Comparison of ENCODE assay signal across 11 cellular contexts in the genomic region with DNA sequence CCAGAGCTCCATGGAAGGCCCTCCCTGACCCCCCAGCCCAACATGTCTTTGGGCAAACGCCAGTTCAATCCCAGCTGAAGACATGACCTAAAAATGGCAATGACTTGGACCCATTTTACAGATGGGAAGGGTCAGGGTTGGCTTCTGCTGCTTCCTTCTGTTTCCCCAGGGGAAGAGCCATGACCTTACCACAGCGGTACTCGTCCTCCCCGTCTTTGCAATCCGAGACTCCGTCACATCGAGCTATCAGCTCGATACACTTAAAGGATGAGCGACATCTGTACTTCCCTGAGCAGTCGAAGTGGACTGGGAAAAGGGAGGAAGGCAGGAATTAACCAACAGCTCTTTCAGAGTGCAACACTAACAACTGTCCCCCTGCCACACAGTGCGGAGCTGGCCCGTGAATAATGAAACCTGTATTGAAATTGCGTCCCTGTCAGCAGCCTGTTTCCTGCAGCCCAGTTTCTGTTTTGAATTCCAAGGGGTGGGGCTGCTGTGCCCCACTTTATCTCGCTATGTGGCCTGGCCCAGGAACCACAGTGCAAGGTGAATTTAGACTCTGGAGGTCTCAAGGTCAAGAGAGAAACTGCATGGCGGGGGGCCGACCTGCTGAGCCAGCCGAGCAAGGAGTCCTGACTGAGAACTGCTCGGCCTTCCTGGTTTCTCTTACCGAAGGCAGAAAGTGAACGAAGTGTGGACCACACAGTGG. TPM values are rescaled to one million over a fixed set of nuclear protein-coding genes. Genes with fewer than 3 reads are reported as not detected.
DNase-seq lines count a peak whose midpoint lies in the region; ATAC-seq and TF ChIP-seq lines count a peak whose summit lies in the region.
"Had no signal": no experiment of that assay in that cellular context is flagged by ENCODE, and none has a peak within 500 bp of the region (broad histone marks: within the 10 kb centered on the region; RNA-seq: fewer than 3 reads in every experiment).

No MANE protein-coding gene starts in this region.

- no peak for DNase-seq in activated T-cell treated with anti-CD3 and anti-CD28 coated beads, Interleukin-2, amount 50 U/mL, for 4 hours
- no peak for DNase-seq in activated T-cell treated with anti-CD3 and anti-CD28 coated beads for 4 hours
- DNase-seq in Peyer's patch, result peak in 1 of 3 donors; percentile 59
- peak; percentile 49 for DNase-seq in iPS-NIHi11 (ENCODE audit: low spot score)
- DNase-seq in spleen, result peak; percentile 50
- no peak for DNase-seq in ovary
- DNase-seq: NCI-H226 had no signal

- TF ChIP-seq CTCF in Peyer's patch (IDR thresholded peaks at IDR 0.05) (no peak), spleen (IDR thresholded peaks at IDR 0.05 in 8 of 11, conservative IDR thresholded peaks at IDR 0.05 in 3 of 11) (no peak), ovary (IDR thresholded peaks at IDR 0.05) (no peak)

- 57 to 72% (median 67%) methylated on average over 20 of the region's 20 CpGs for WGBS in spleen, 5 donors
- 52 to 70% (median 53%) methylated on average over 20 of the region's 20 CpGs for WGBS in ovary, 3 donors

- peak overlapping the region in 2 of 4 donors; percentile 11 to 21 for H3K4me3 ChIP-seq in Peyer's patch
- peak overlapping the region in 2 of 8 donors; percentile 10 to 49 for H3K4me3 ChIP-seq in spleen
- no peak overlapping the region for H3K4me3 ChIP-seq in ovary
- H3K4me3 ChIP-seq: SJCRH30 had no signal

- peaks cover 0 to 16% (median 4%) of the 10 kb centered on the region in 4 donors for H3K4me1 ChIP-seq in Peyer's patch
- peaks cover 0 to 63% (median 17%) of the 10 kb centered on the region in 6 donors for H3K4me1 ChIP-seq in spleen
- no peaks in the 10 kb centered on the region for H3K4me1 ChIP-seq in ovary (ENCODE audit: insufficient read depth)
- H3K4me1 ChIP-seq: SJCRH30 had no signal

- no peaks in the 10 kb centered on the region for H3K9me3 ChIP-seq in Peyer's patch
- peaks cover 0 to 5% (median 0%) of the 10 kb centered on the region in 8 donors for H3K9me3 ChIP-seq in spleen
- no peaks in the 10 kb centered on the region for H3K9me3 ChIP-seq in ovary
- H3K9me3 ChIP-seq: SJCRH30 had no signal

- TF ChIP-seq EP300 in ovary (IDR thresholded peaks at IDR 0.05), result no peak

- H3K4me3 Mint-ChIP-seq in activated T-cell treated with anti-CD3 and anti-CD28 coated beads, Interleukin-2, amount 50 U/mL, for 4 hours, result peak overlapping the region; percentile 27

- peaks cover 3% of the 10 kb centered on the region for H3K27me3 Mint-ChIP-seq in activated T-cell treated with anti-CD3 and anti-CD28 coated beads, Interleukin-2, amount 50 U/mL, for 4 hours (ENCODE audit: low read depth)

- H3K36me3 ChIP-seq in Peyer's patch, result no peaks in the 10 kb centered on the region
- H3K36me3 ChIP-seq in spleen, result no peaks in the 10 kb centered on the region
- H3K36me3 ChIP-seq in ovary, result no peaks in the 10 kb centered on the region
- H3K36me3 ChIP-seq: SJCRH30 had no signal

- H3K27me3 ChIP-seq in Peyer's patch (no peaks in the 10 kb centered on the region), spleen (replicated peaks in 1 of 7) (peaks cover 0 to 5% (median 0%) of the 10 kb centered on the region in 7 donors), ovary (no peaks in the 10 kb centered on the region)
- H3K27me3 ChIP-seq: SJCRH30 had no signal

- peaks cover 1% of the 10 kb centered on the region for H3K36me3 Mint-ChIP-seq in activated T-cell treated with anti-CD3 and anti-CD28 coated beads, Interleukin-2, amount 50 U/mL, for 4 hours (ENCODE audit: insufficient read depth)

- H3K4me1 Mint-ChIP-seq in activated T-cell treated with anti-CD3 and anti-CD28 coated beads, Interleukin-2, amount 50 U/mL, for 4 hours (ENCODE audit: low read depth), result peaks cover 74% of the 10 kb centered on the region

- TF ChIP-seq POLR2A in Peyer's patch (IDR thresholded peaks at IDR 0.05) (no peak), spleen (IDR thresholded peaks at IDR 0.05) (no peak), ovary (IDR thresholded peaks at IDR 0.05) (no peak)

- intact Hi-C loops in spleen (cut with DNase I; ENCODE audit: low total_unique reads) (loop anchor here (10.0 kb wide), 1 partner anchor 56 kb away; no protein-coding TSS in a partner anchor), ovary (cut with DNase I) (no loop called here)

- ATAC-seq in activated T-cell treated with anti-CD3 and anti-CD28 coated beads, Interleukin-2, amount 50 U/mL, for 4 hours, result no peak
- ATAC-seq in HG03025 (IDR thresholded peaks at IDR 0.05; ENCODE audit: low FRiP score, unreplicated experiment) (no peak), GM18870 (IDR thresholded peaks at IDR 0.05; ENCODE audit: unreplicated experiment) (no peak)

- no peaks in the 10 kb centered on the region for H3K9me3 Mint-ChIP-seq in activated T-cell treated with anti-CD3 and anti-CD28 coated beads, Interleukin-2, amount 50 U/mL, for 4 hours

- H3K27ac ChIP-seq in Peyer's patch (peak overlapping the region in 3 of 4 donors; percentile 8 to 51 (median 28)), spleen (peak overlapping the region in 1 of 8 donors; percentile 7), ovary (no peak overlapping the region)
- H3K27ac ChIP-seq: SJCRH30 had no signal

RNA-seq across cellular contexts. Expression of a gene that starts 7.0 kb away (rescaled TPM):
- total RNA-seq in activated T-cell treated with anti-CD3 and anti-CD28 coated beads, Interleukin-2, amount 50 U/mL, for 4 hours, result 1 to 10 TPM; 2.0 to 2.6 (median 2.1) TPM
- total RNA-seq in Peyer's patch (1 to 10 TPM in 1 of 4 donors, under 1 TPM in 1, not detected in 2; 0.54 to 2.5 TPM), spleen (1 to 10 TPM in 2 of 7 donors, under 1 TPM in 4, not detected in 1; 0.51 to 6.0 (median 0.78) TPM), ovary (10 to 100 TPM in 1 of 7 donors, 1 to 10 TPM in 4, not detected in 2; 1.3 to 28.6 (median 3.4) TPM)
- polyA plus RNA-seq in spleen (under 1 TPM; 0.22 to 0.32 (median 0.24) TPM), ovary (under 1 TPM; 0.07 to 0.12 TPM)
- total RNA-seq: SJCRH30 had no signal

RNA-seq across cellular contexts. Expression of a gene that starts 14.8 kb away (rescaled TPM):
- total RNA-seq in activated T-cell treated with anti-CD3 and anti-CD28 coated beads, Interleukin-2, amount 50 U/mL, for 4 hours, result 10 to 100 TPM in 2 of 3 donors, 1 to 10 TPM in 1; 8.8 to 13.7 (median 11.3) TPM
- total RNA-seq in Peyer's patch (10 to 100 TPM in 1 of 4 donors, 1 to 10 TPM in 3; 3.9 to 14.0 (median 5.3) TPM), spleen (10 to 100 TPM in 5 of 7 donors, 1 to 10 TPM in 2; 7.2 to 16.3 (median 11.4) TPM), ovary (under 1 TPM in 5 of 7 donors, not detected in 2; 0.15 to 0.54 (median 0.24) TPM)
- polyA plus RNA-seq in spleen (1 to 10 TPM; 2.6 to 4.2 (median 3.3) TPM), ovary (under 1 TPM; 0.19 to 0.85 TPM)
- total RNA-seq: SJCRH30 had no signal

RNA-seq across cellular contexts. Expression of a gene that starts 22.6 kb away (rescaled TPM):
- total RNA-seq in activated T-cell treated with anti-CD3 and anti-CD28 coated beads, Interleukin-2, amount 50 U/mL, for 4 hours, result under 1 TPM in 1 of 3 donors, not detected in 2; 0.82 TPM
- total RNA-seq in Peyer's patch, result 100 to 1,000 TPM in 2 of 4 donors, 10 to 100 TPM in 1, not detected in 1; 32.4 to 136 (median 103) TPM
- total RNA-seq in spleen, result not detected
- polyA plus RNA-seq in spleen, result not detected
- total RNA-seq in ovary, result 1 to 10 TPM in 1 of 7 donors, not detected in 6; 1.4 TPM
- not detected for polyA plus RNA-seq in ovary
- total RNA-seq: aorta, SJCRH30 had no signal

RNA-seq across cellular contexts. Expression of a gene that starts 38.1 kb away (rescaled TPM):
- total RNA-seq in activated T-cell treated with anti-CD3 and anti-CD28 coated beads, Interleukin-2, amount 50 U/mL, for 4 hours, result not detected
- total RNA-seq in Peyer's patch (1 to 10 TPM in 1 of 4 donors, not detected in 3; 6.7 TPM), spleen (not detected), ovary (1 to 10 TPM in 1 of 7 donors, under 1 TPM in 1, not detected in 5; 0.31 to 3.7 TPM)
- polyA plus RNA-seq in spleen (under 1 TPM in 1 of 3 donors, not detected in 2; 0.14 TPM), ovary (not detected)
- total RNA-seq: aorta, SJCRH30 had no signal

Comparison
In these comparisons a context has a peak if more than half of its experiments do, and no peak if none do; other contexts are left out.
1. DNase-seq: peak in iPS-NIHi11 (single experiment) and spleen (single experiment); none in activated T-cell treated with anti-CD3 and anti-CD28 coated beads, Interleukin-2, amount 50 U/mL, for 4 hours (single experiment), activated T-cell treated with anti-CD3 and anti-CD28 coated beads for 4 hours (single experiment) and ovary (0 of 5).
2. H3K27ac ChIP-seq: peak in Peyer's patch (3 of 4); none in ovary (0 of 2).